Comparison of ENCODE assay signal across 30 cellular contexts in genomic region chr10:26249681-26250080, GRCh38. TPM values are rescaled to one million over a fixed set of nuclear protein-coding genes. Genes with fewer than 3 reads are reported as not detected.
DNase-seq lines count a peak whose midpoint lies in the region; ATAC-seq, FAIRE-seq and TF ChIP-seq lines count a peak whose summit lies in the region.
"Had no signal": no experiment of that assay in that cellular context is flagged by ENCODE, and none has a peak within 500 bp of the region (broad histone marks: within the 10 kb centered on the region; RNA-seq: fewer than 3 reads in every experiment).

No MANE protein-coding gene starts in this region.

- H3K4me2 ChIP-seq in A549 (no peak overlapping the region), trophoblast cell (ENCODE audit: low read length) (no peak overlapping the region), Karpas-422 (ENCODE audit: low read depth, low read length, poor library complexity, severe bottlenecking) (no peak overlapping the region)
- H3K4me2 ChIP-seq: BLaER1 had no signal

- no peak overlapping the region for H3K27ac Mint-ChIP-seq in activated T-helper 2 cell treated with anti-CD3 and anti-CD28 coated beads, Interferon-gamma antibody, Interleukin-2, Interleukin-4, amounts not matched to agents 10 μg/mL and 5 μg/mL and 100 μg/mL, durations not matched to agents 14 hours and 24 hours and 36 hours
- H3K27ac Mint-ChIP-seq: CD14-positive monocyte; CD4-positive, alpha-beta memory T cell; CD4-positive, CD25-positive, alpha-beta regulatory T cell had no signal

- no peak overlapping the region for H4K12ac ChIP-seq in trophoblast cell (ENCODE audit: low read depth, low read length)

- H3K9me3 Mint-ChIP-seq in activated T-helper 2 cell treated with anti-CD3 and anti-CD28 coated beads, Interferon-gamma antibody, Interleukin-2, Interleukin-4, amounts not matched to agents 10 μg/mL and 5 μg/mL and 100 μg/mL, durations not matched to agents 14 hours and 24 hours and 36 hours = no peaks in the 10 kb centered on the region
- H3K9me3 Mint-ChIP-seq: CD4-positive, alpha-beta memory T cell; CD8-positive, alpha-beta memory T cell had no signal

- TF ChIP-seq CTCF in A549 (IDR thresholded peaks at IDR 0.05) (no peak), HEK293 (tag by site-specific recombination; IDR thresholded peaks at IDR 0.05) (no peak), esophagus muscularis mucosa (IDR thresholded peaks at IDR 0.05) (no peak)

- no peaks in the 10 kb centered on the region for H3K27me3 ChIP-seq in trophoblast cell (ENCODE audit: insufficient read depth, low read length)
- H3K27me3 ChIP-seq in esophagus muscularis mucosa = peaks cover 0 to 9% (median 0%) of the 10 kb centered on the region in 4 donors
- no peaks in the 10 kb centered on the region for H3K27me3 ChIP-seq in Karpas-422 (ENCODE audit: low read length)
- H3K27me3 ChIP-seq: BE2C, BLaER1 had no signal

- H4K91ac ChIP-seq in trophoblast cell (ENCODE audit: low read depth, low read length) = no peak overlapping the region

- no peak overlapping the region for H2BK5ac ChIP-seq in trophoblast cell (ENCODE audit: low read depth, low read length, poor library complexity)

- H3K23ac ChIP-seq in trophoblast cell (ENCODE audit: low read length) = no peak overlapping the region

- DNase-seq in A549 (ENCODE audit: low read depth in 1 of 2, low spot score in 1 of 2) (no peak), islet precursor cell (peak; percentile 36), trophoblast cell (no peak), esophagus muscularis mucosa (ENCODE audit: extremely low spot score) (no peak), Karpas-422 (no peak)
- DNase-seq in activated T-helper 2 cell treated with anti-CD3 and anti-CD28 coated beads, Interferon-gamma antibody, Interleukin-2, Interleukin-4, amounts not matched to agents 10 μg/mL and 5 μg/mL and 100 μg/mL, durations not matched to agents 14 hours and 24 hours and 36 hours (ENCODE audit: low spot score) = no peak
- DNase-seq: ACHN; BE2C; C1 segment of cervical spinal cord; CD4-positive, alpha-beta memory T cell; CD4-positive, CD25-positive, alpha-beta regulatory T cell; CD8-positive, alpha-beta memory T cell; COR-L47; DMS 273 treated with DMSO at 0.1 percent for 48 hours; DMS153; DMS53; DMS79; DND-41; EL; GDM1 had no signal

- intact Hi-C loops in esophagus muscularis mucosa (cut with DNase I) = no loop called here
- intact Hi-C loops in activated T-helper 2 cell treated with anti-CD3 and anti-CD28 coated beads, Interferon-gamma antibody, Interleukin-2, Interleukin-4, amounts not matched to agents 10 μg/mL and 5 μg/mL and 100 μg/mL, durations not matched to agents 14 hours and 24 hours and 36 hours (cut with micrococcal nuclease) = no loop called here

- TF ChIP-seq RAD21 in A549 (conservative IDR thresholded peaks at IDR 0.05 in 1 of 2, IDR thresholded peaks at IDR 0.05 in 1 of 2) = no peak

- H3K4me3 ChIP-seq in A549 (no peak overlapping the region), HEK293 (ENCODE audit: low read depth, low read length) (no peak overlapping the region), trophoblast cell (ENCODE audit: low read depth, low read length) (no peak overlapping the region), esophagus muscularis mucosa (no peak overlapping the region), Karpas-422 (ENCODE audit: low read length) (no peak overlapping the region)
- H3K4me3 ChIP-seq: BLaER1 had no signal

- no peak for TF ChIP-seq EP300 in A549 (IDR thresholded peaks at IDR 0.05)
- no peak for TF ChIP-seq EP300 in esophagus muscularis mucosa (IDR thresholded peaks at IDR 0.05)

- no peak overlapping the region for H3K27ac ChIP-seq in A549
- no peak overlapping the region for H3K27ac ChIP-seq in HEK293 (ENCODE audit: extremely low read depth, low read depth, low read length)
- no peak overlapping the region for H3K27ac ChIP-seq in trophoblast cell (ENCODE audit: low read depth, low read length)
- H3K27ac ChIP-seq in esophagus muscularis mucosa (replicated peaks in 1 of 4) = no peak overlapping the region
- H3K27ac ChIP-seq in Karpas-422 (ENCODE audit: low read length) = no peak overlapping the region
- H3K27ac ChIP-seq: 22Rv1, BLaER1 had no signal

- H3K4me1 ChIP-seq in A549 (no peaks in the 10 kb centered on the region), HEK293 (ENCODE audit: control insufficient read depth, insufficient read depth, low read length) (no peaks in the 10 kb centered on the region), trophoblast cell (ENCODE audit: control insufficient read depth in 1 of 2, insufficient read depth in 2 of 2, low read length in 2 of 2) (peaks cover 5 to 7% of the 10 kb centered on the region in 2 experiments), esophagus muscularis mucosa (no peaks in the 10 kb centered on the region), Karpas-422 (ENCODE audit: low read length) (no peaks in the 10 kb centered on the region)
- H3K4me1 ChIP-seq: BE2C, BLaER1 had no signal

- CTCF ChIA-PET in A549 (lab: Yijun Ruan, JAX) (interaction anchor here (0.6 kb wide), 1 partner anchor 419 kb away, joined by 3 read pairs; no protein-coding TSS in a partner anchor), HEK293 (lab: Yijun Ruan, JAX) (interaction anchor here (0.6 kb wide), 1 partner anchor 113 kb away, joined by 3 read pairs; no protein-coding TSS in a partner anchor)

- H2AFZ ChIP-seq in trophoblast cell (ENCODE audit: insufficient read depth, low read length, poor library complexity) (no peak overlapping the region), Karpas-422 (ENCODE audit: low read length) (no peak overlapping the region)

- H3K14ac ChIP-seq in trophoblast cell (ENCODE audit: low read length) = no peak overlapping the region

- H3K9ac ChIP-seq in trophoblast cell (ENCODE audit: low read length) = no peak overlapping the region
- no peak overlapping the region for H3K9ac ChIP-seq in Karpas-422 (ENCODE audit: low read length)
- H3K9ac ChIP-seq: BLaER1 had no signal

- H3K9me2 ChIP-seq in Karpas-422 (replicated peaks; ENCODE audit: insufficient read depth, low read length) = no peaks in the 10 kb centered on the region

- H3K4me1 Mint-ChIP-seq in activated T-helper 2 cell treated with anti-CD3 and anti-CD28 coated beads, Interferon-gamma antibody, Interleukin-2, Interleukin-4, amounts not matched to agents 10 μg/mL and 5 μg/mL and 100 μg/mL, durations not matched to agents 14 hours and 24 hours and 36 hours (ENCODE audit: low read depth) = no peaks in the 10 kb centered on the region
- H3K4me1 Mint-ChIP-seq: CD14-positive monocyte; CD4-positive, alpha-beta memory T cell; CD4-positive, CD25-positive, alpha-beta regulatory T cell; CD8-positive, alpha-beta memory T cell had no signal

- H3K18ac ChIP-seq in trophoblast cell (ENCODE audit: low read length) = no peak overlapping the region

- no peaks in the 10 kb centered on the region for H3K36me3 ChIP-seq in HEK293 (ENCODE audit: control insufficient read depth in 2 of 2, insufficient read depth in 1 of 2, low read length in 2 of 2)
- H3K36me3 ChIP-seq in trophoblast cell (ENCODE audit: control insufficient read depth in 1 of 2, insufficient read depth in 2 of 2, low read length in 2 of 2) = no peaks in the 10 kb centered on the region
- H3K36me3 ChIP-seq in esophagus muscularis mucosa = no peaks in the 10 kb centered on the region
- no peaks in the 10 kb centered on the region for H3K36me3 ChIP-seq in Karpas-422 (ENCODE audit: insufficient read depth, low read length)
- H3K36me3 ChIP-seq: BE2C, BLaER1 had no signal

- no peaks in the 10 kb centered on the region for H3K9me3 ChIP-seq in A549
- H3K9me3 ChIP-seq in HEK293 (ENCODE audit: control insufficient read depth, insufficient read depth, low read depth, low read length) = no peaks in the 10 kb centered on the region
- H3K9me3 ChIP-seq in trophoblast cell (ENCODE audit: insufficient read depth, low read depth, low read length) = peaks cover 3% of the 10 kb centered on the region
- H3K9me3 ChIP-seq in esophagus muscularis mucosa = no peaks in the 10 kb centered on the region
- no peaks in the 10 kb centered on the region for H3K9me3 ChIP-seq in Karpas-422 (ENCODE audit: low read length)
- H3K9me3 ChIP-seq: BE2C, BLaER1 had no signal

- no peak overlapping the region for H3K4me3 Mint-ChIP-seq in activated T-helper 2 cell treated with anti-CD3 and anti-CD28 coated beads, Interferon-gamma antibody, Interleukin-2, Interleukin-4, amounts not matched to agents 10 μg/mL and 5 μg/mL and 100 μg/mL, durations not matched to agents 14 hours and 24 hours and 36 hours (ENCODE audit: low read depth)
- H3K4me3 Mint-ChIP-seq: CD14-positive monocyte; CD4-positive, CD25-positive, alpha-beta regulatory T cell; CD8-positive, alpha-beta memory T cell had no signal

- ATAC-seq in A549 = no peak

- no peaks in the 10 kb centered on the region for H3K36me3 Mint-ChIP-seq in activated T-helper 2 cell treated with anti-CD3 and anti-CD28 coated beads, Interferon-gamma antibody, Interleukin-2, Interleukin-4, amounts not matched to agents 10 μg/mL and 5 μg/mL and 100 μg/mL, durations not matched to agents 14 hours and 24 hours and 36 hours (ENCODE audit: low read depth)
- H3K36me3 Mint-ChIP-seq: CD14-positive monocyte; CD4-positive, alpha-beta memory T cell; CD4-positive, CD25-positive, alpha-beta regulatory T cell; CD8-positive, alpha-beta memory T cell had no signal

- H3K27me3 Mint-ChIP-seq in activated T-helper 2 cell treated with anti-CD3 and anti-CD28 coated beads, Interferon-gamma antibody, Interleukin-2, Interleukin-4, amounts not matched to agents 10 μg/mL and 5 μg/mL and 100 μg/mL, durations not matched to agents 14 hours and 24 hours and 36 hours (ENCODE audit: low read depth) = no peaks in the 10 kb centered on the region

- H3K79me2 ChIP-seq in trophoblast cell (ENCODE audit: control insufficient read depth, insufficient read depth, low read length, poor library complexity) (no peaks in the 10 kb centered on the region), Karpas-422 (ENCODE audit: low read length) (no peaks in the 10 kb centered on the region)

- no peak overlapping the region for H2AK5ac ChIP-seq in trophoblast cell (ENCODE audit: low read length)

- peak overlapping the region; percentile 36 for H2BK12ac ChIP-seq in trophoblast cell (ENCODE audit: low read length)

- no peaks in the 10 kb centered on the region for H3K79me1 ChIP-seq in trophoblast cell (ENCODE audit: low read length)

- no peak overlapping the region for H2BK120ac ChIP-seq in trophoblast cell (ENCODE audit: insufficient read depth, low read length, poor library complexity)

- POLR2A ChIA-PET in A549 (lab: Yijun Ruan, JAX) (no interaction called here), HEK293 (lab: Yijun Ruan, JAX) (no interaction called here)

- H4K20me1 ChIP-seq in Karpas-422 (ENCODE audit: insufficient read depth, low read depth, low read length) = no peaks in the 10 kb centered on the region
- H4K20me1 ChIP-seq: BLaER1 had no signal

- FAIRE-seq in A549 (lab: Jason Lieb, UNC) = no peak
- FAIRE-seq: GM12891, GM19239 had no signal

- 61% methylated on average over 5 of the region's 6 CpGs for WGBS in A549 (ENCODE audit: missing lambda C conversion rate)
- no CpG with 5 or more reads among the region's 6 CpGs for WGBS in trophoblast cell (ENCODE audit: extremely low coverage, insufficient coverage, insufficient read length)
- 79% methylated on average over 6 of the region's 6 CpGs for WGBS in esophagus muscularis mucosa

- no peak overlapping the region for H3K4ac ChIP-seq in trophoblast cell (ENCODE audit: low read depth, low read length)

- TF ChIP-seq POLR2A in A549 (IDR thresholded peaks at IDR 0.05; ENCODE audit: low read length) (no peak), esophagus muscularis mucosa (IDR thresholded peaks at IDR 0.05; ENCODE audit: low read depth) (no peak)

- no peak overlapping the region for H4K8ac ChIP-seq in trophoblast cell (ENCODE audit: low read depth, low read length)

RNA-seq across cellular contexts. Expression of gene GAD2, which starts 33.1 kb away (rescaled TPM):
- not detected in 2 replicates for polyA plus RNA-seq in A549 (2011; rRNA removed)
- not detected in 2 replicates for polyA plus RNA-seq in A549 (2012; cell fraction: cytosol; rRNA removed)
- not detected in 2 replicates for polyA plus RNA-seq in A549 (2012; cell fraction: nucleus; rRNA removed)
- polyA plus RNA-seq in A549 (2017; fragmentation: RNase III; extraction: RNeasy Plus Mini Kit Qiagen cat#74134 plus additional on column Dnase treatment) = not detected in 3 replicates
- not detected in 2 replicates for polyA minus RNA-seq in A549 (2011; rRNA and poly(A)+ RNA removed)
- polyA plus RNA-seq in trophoblast cell (2013) = 0.17 and 0.21 TPM in 2 replicates
- not detected for total RNA-seq in esophagus muscularis mucosa
- not detected in 2 replicates for total RNA-seq in activated T-helper 2 cell treated with anti-CD3 and anti-CD28 coated beads, Interferon-gamma antibody, Interleukin-2, Interleukin-4, amounts not matched to agents 10 μg/mL and 5 μg/mL and 100 μg/mL, durations not matched to agents 14 hours and 24 hours and 36 hours
- not detected in 2 replicates for total RNA-seq in Karpas-422 (2014; rRNA removed; shearing (Covaris generic); ENCODE audit: low replicate concordance)
- total RNA-seq: A172; CD4-positive, alpha-beta memory T cell; CD4-positive, CD25-positive, alpha-beta regulatory T cell; CD8-positive, alpha-beta memory T cell; Daoy; G401 had no signal
- polyA plus RNA-seq: AG04450; CD14-positive monocyte; CD4-positive, alpha-beta memory T cell; CD4-positive, CD25-positive, alpha-beta regulatory T cell; CD8-positive, alpha-beta memory T cell had no signal

Comparison
In these comparisons a context has a peak if more than half of its experiments do, and no peak if none do; other contexts are left out.
1. Of the 5 proteins assayed by ChIP-seq in both HEK293 and A549: peak only in HEK293: none; only in A549: none; in both: REST; in neither: 4.